8 cellular contexts compared by ENCODE assay signal in genomic region chr1:93909146-93910050, GRCh38. TPM values are rescaled to one million over a fixed set of nuclear protein-coding genes. Genes with fewer than 3 reads are reported as not detected.
A peak's percentile ranks its signal among the peaks of the same experiment; 100 is the strongest.
DNase-seq lines count a peak whose midpoint lies in the region; ATAC-seq and TF ChIP-seq lines count a peak whose summit lies in the region.

GCLM (minus strand) TSS chr1:93909430; CDS start chr1:93909163, 267 bp downstream.

- no peaks in the 10 kb centered on the region for H3K9me2 ChIP-seq in PC-3 (replicated peaks; ENCODE audit: low read length)

- H3K4me3 ChIP-seq in PC-3 (ENCODE audit: low read length): peak within 1 kb of the TSS; percentile 85
- H3K4me3 ChIP-seq in esophagus muscularis mucosa: peak within 1 kb of the TSS; percentile 93 to 98 (median 96)
- peak within 1 kb of the TSS; percentile 88 to 92 for H3K4me3 ChIP-seq in muscle layer of duodenum (ENCODE audit: low read depth in 1 of 2, low read length in 2 of 2)

- CTCF ChIA-PET in PC-3 (lab: Charles Lee): interaction anchor here (0.6 to 1.6 kb wide), 4 partner anchors 10 to 66 kb away, joined by 3 to 7 read pairs (median 4); no protein-coding TSS in a partner anchor

- H3K27me3 ChIP-seq in PC-3 (ENCODE audit: low read length) (no peaks in the 10 kb centered on the region), esophagus muscularis mucosa (no peaks in the 10 kb centered on the region), muscle layer of duodenum (ENCODE audit: low read depth, low read length) (no peaks in the 10 kb centered on the region)

- no peaks in the 10 kb centered on the region for H3K27me3 Mint-ChIP-seq in activated T-cell treated with anti-CD3 and anti-CD28 coated beads, Interleukin-2, amount 50 U/mL, for 4 hours (ENCODE audit: low read depth)

- peak; percentile 78 for TF ChIP-seq CTCF in PC-3 (conservative IDR thresholded peaks at IDR 0.05; ENCODE audit: low read depth, low read length)
- TF ChIP-seq CTCF in esophagus muscularis mucosa (IDR thresholded peaks at IDR 0.05): peak; percentile 86 to 92 (median 92)

- peaks cover 41% of the 10 kb centered on the region for H4K20me1 ChIP-seq in PC-3 (ENCODE audit: low read length)

- H2AFZ ChIP-seq in PC-3 (ENCODE audit: low read length): peak within 1 kb of the TSS; percentile 86

- no peaks in the 10 kb centered on the region for H3K9me3 Mint-ChIP-seq in activated T-cell treated with anti-CD3 and anti-CD28 coated beads, Interleukin-2, amount 50 U/mL, for 4 hours

- peaks cover 46% of the 10 kb centered on the region for H3K79me2 ChIP-seq in PC-3 (ENCODE audit: low read length)

- H3K36me3 ChIP-seq in PC-3 (ENCODE audit: low read depth, low read length): peaks cover 3% of the 10 kb centered on the region
- no peaks in the 10 kb centered on the region for H3K36me3 ChIP-seq in esophagus muscularis mucosa
- H3K36me3 ChIP-seq in muscle layer of duodenum (ENCODE audit: control insufficient read depth in 1 of 2, insufficient read depth in 2 of 2, low read length in 2 of 2): no peaks in the 10 kb centered on the region

- H3F3A ChIP-seq in PC-3 (ENCODE audit: low read length, unreplicated experiment): peaks cover 4% of the 10 kb centered on the region

- peaks cover 4% of the 10 kb centered on the region for H3K36me3 Mint-ChIP-seq in activated T-cell treated with anti-CD3 and anti-CD28 coated beads, Interleukin-2, amount 50 U/mL, for 4 hours (ENCODE audit: insufficient read depth)

- H3K9me3 ChIP-seq in PC-3 (ENCODE audit: low read length) (no peaks in the 10 kb centered on the region), esophagus muscularis mucosa (peaks cover 0 to 7% (median 0%) of the 10 kb centered on the region in 4 donors), muscle layer of duodenum (ENCODE audit: control insufficient read depth in 1 of 2, low read length in 2 of 2) (no peaks in the 10 kb centered on the region)

- peak within 1 kb of the TSS; percentile 86 for H3K4me2 ChIP-seq in PC-3 (ENCODE audit: low read length)

- peak within 1 kb of the TSS; percentile 81 for H3K9ac ChIP-seq in PC-3 (ENCODE audit: low read length)

- ATAC-seq in GM21526 (IDR thresholded peaks at IDR 0.05; ENCODE audit: low FRiP score, unreplicated experiment): peak; percentile 94
- ATAC-seq in PC-3: peak; percentile 92
- ATAC-seq in activated T-cell treated with anti-CD3 and anti-CD28 coated beads, Interleukin-2, amount 50 U/mL, for 4 hours: peak; percentile 92

- WGBS in esophagus muscularis mucosa: under 1% methylated on average over 51 of the region's 102 CpGs

- POLR2A ChIA-PET in PC-3 (lab: Charles Lee; ENCODE audit: unreplicated experiment): interaction anchor here (0.7 to 1.0 kb wide), 2 partner anchors 30 to 64 kb away, joined by 4 to 5 read pairs; no protein-coding TSS in a partner anchor

- intact Hi-C loops in PC-3 (cut with micrococcal nuclease): loop anchor here (1.0 to 5.0 kb wide), 2 partner anchors 62 to 118 kb away; no protein-coding TSS in a partner anchor
- intact Hi-C loops in esophagus muscularis mucosa (cut with DNase I): loop anchor here (2.0 kb wide), 1 partner anchor 31 kb away; the partner anchor contains the start of gene DNTTIP2

- peak within 1 kb of the TSS; percentile 87 for H3K4me3 Mint-ChIP-seq in activated T-cell treated with anti-CD3 and anti-CD28 coated beads, Interleukin-2, amount 50 U/mL, for 4 hours

- TF ChIP-seq EP300 in esophagus muscularis mucosa (IDR thresholded peaks at IDR 0.05): no peak

- H3K4me1 Mint-ChIP-seq in activated T-cell treated with anti-CD3 and anti-CD28 coated beads, Interleukin-2, amount 50 U/mL, for 4 hours (ENCODE audit: low read depth): peaks cover 35% of the 10 kb centered on the region

- H3K4me1 ChIP-seq in PC-3 (ENCODE audit: insufficient read depth, low read length) (peaks cover 33% of the 10 kb centered on the region), esophagus muscularis mucosa (peaks cover 13 to 29% (median 23%) of the 10 kb centered on the region in 4 donors), muscle layer of duodenum (ENCODE audit: control insufficient read depth in 1 of 2, insufficient read depth in 2 of 2, low read length in 2 of 2) (peaks cover 0 to 9% of the 10 kb centered on the region in 2 donors)

- BruUV-seq in PC-3 (replicated peaks; lab: Mats Ljungman, UMichigan): no TSS peak

- DNase-seq in DMS153 treated with DMSO at 0.1 percent for 48 hours (lab: John Stamatoyannopoulos, UW; ENCODE audit: unreplicated experiment) (peak; percentile 78), HuH-7.5 (ENCODE audit: low spot score) (peak; percentile 80), PC-3 (peak; percentile 97), esophagus muscularis mucosa (ENCODE audit: extremely low spot score) (peak; percentile 96)
- DNase-seq in activated T-cell treated with anti-CD3 and anti-CD28 coated beads, Interleukin-2, amount 50 U/mL, for 4 hours: peak; percentile 93
- DNase-seq in stimulated activated CD8-positive, alpha-beta memory T cell treated with anti-CD3 and anti-CD28 coated beads, Interleukin-7, amount 100 ng/mL, for 4 hours (ENCODE audit: low read depth in 2 of 2): peak; percentile 90 to 96

- H3K27ac ChIP-seq in PC-3 (ENCODE audit: low read length) (peak within 1 kb of the TSS; percentile 70), esophagus muscularis mucosa (replicated peaks in 1 of 4) (peak within 1 kb of the TSS; percentile 81 to 92 (median 86)), muscle layer of duodenum (ENCODE audit: low read length) (peak within 1 kb of the TSS; percentile 80)

- no peak for TF ChIP-seq POLR2A in esophagus muscularis mucosa (IDR thresholded peaks at IDR 0.05; ENCODE audit: low read depth)

RNA-seq across cellular contexts. Expression of gene GCLM, which starts in this region (rescaled TPM):
- 26.0 and 26.3 TPM in 2 replicates for total RNA-seq in PC-3 (2014; rRNA removed)
- total RNA-seq in activated T-cell treated with anti-CD3 and anti-CD28 coated beads, Interleukin-2, amount 50 U/mL, for 4 hours: 10 to 100 TPM; 23.3 to 36.9 (median 30.3) TPM
- total RNA-seq in esophagus muscularis mucosa: 10 to 100 TPM in 1 of 4 donors, 1 to 10 TPM in 3; 4.2 to 18.4 (median 6.3) TPM

Comparison
In these comparisons a context has a peak if more than half of its experiments do, and no peak if none do; other contexts are left out.
1. Peak in every context shown above with its lines: DNase-seq, ATAC-seq, H3K4me3 ChIP-seq and H3K27ac ChIP-seq.